Comparison of ENCODE assay signal across 19 cellular contexts in the genomic region with DNA sequence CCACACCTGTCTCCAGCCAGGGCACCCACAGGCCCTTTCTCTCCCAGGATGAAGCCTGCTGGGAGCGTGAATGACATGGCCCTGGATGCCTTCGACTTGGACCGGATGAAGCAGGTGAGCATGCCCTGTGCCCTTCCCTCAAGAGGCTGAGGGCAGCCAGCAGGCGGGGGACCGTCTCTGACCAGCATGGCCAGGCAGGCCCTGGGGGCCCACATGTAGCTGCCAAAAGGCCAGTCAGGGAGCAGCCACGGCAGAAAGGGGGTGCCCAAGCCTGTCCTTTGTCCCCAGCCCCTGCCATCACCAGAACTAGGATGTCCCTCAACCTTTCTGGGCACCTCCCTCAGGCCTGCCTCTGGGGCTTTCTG. TPM values are rescaled to one million over a fixed set of nuclear protein-coding genes. Genes with fewer than 3 reads are reported as not detected.
A peak's percentile ranks its signal among the peaks of the same experiment; 100 is the strongest.
DNase-seq lines count a peak whose midpoint lies in the region; ATAC-seq and TF ChIP-seq lines count a peak whose summit lies in the region.
"Had no signal": no experiment of that assay in that cellular context is flagged by ENCODE, and none has a peak within 500 bp of the region (broad histone marks: within the 10 kb centered on the region; RNA-seq: fewer than 3 reads in every experiment).

No MANE protein-coding gene starts in this region.

- peak overlapping the region; percentile 51 for H3K9ac ChIP-seq in mucosa of stomach (ENCODE audit: low read length)

- DNase-seq in activated naive CD4-positive, alpha-beta T cell (lab: John Stamatoyannopoulos, UW), result no peak
- DNase-seq in type B pancreatic cell (ENCODE audit: extremely low spot score, unreplicated experiment), result no peak
- no peak for DNase-seq in stimulated activated naive CD8-positive, alpha-beta T cell treated with anti-CD3 and anti-CD28 coated beads, Interleukin-15, amount 100 ng/mL, for 72 hours
- no peak for DNase-seq in effector CD4-positive, alpha-beta T cell
- DNase-seq: 8988T; activated CD4-positive, alpha-beta T cell treated with anti-CD3 and anti-CD28 coated beads, Interleukin-2, amount 50 U/mL, for 4 hours; activated T-cell treated with anti-CD3 and anti-CD28 coated beads, Interleukin-2, amount 50 U/mL, for 1 hour; C1 segment of cervical spinal cord; DMS 273 treated with DMSO at 0.1 percent for 48 hours; GF-D8; NCI-H69; SHP77 treated with DMSO at 0.1 percent for 48 hours; T-helper 1 cell had no signal

- H3K4me3 Mint-ChIP-seq in activated naive CD4-positive, alpha-beta T cell treated with anti-CD3 and anti-CD28 coated beads, Interleukin-2, amount 50 U/mL, for 24 hours, result no peak overlapping the region
- H3K4me3 Mint-ChIP-seq in type B pancreatic cell, result no peak overlapping the region
- H3K4me3 Mint-ChIP-seq in stimulated activated naive CD8-positive, alpha-beta T cell treated with anti-CD3 and anti-CD28 coated beads, Interleukin-15, amount 100 ng/mL, for 72 hours, result no peak overlapping the region

- no peak for TF ChIP-seq CTCF in type B pancreatic cell (conservative IDR thresholded peaks at IDR 0.05)

- no peaks in the 10 kb centered on the region for H3K27me3 ChIP-seq in mucosa of stomach (ENCODE audit: control insufficient read depth, insufficient read depth, low read length)
- H3K27me3 ChIP-seq: right atrium auricular region had no signal

- no peak for ATAC-seq in GM18873 (IDR thresholded peaks at IDR 0.05; ENCODE audit: low FRiP score, unreplicated experiment)
- no peak for ATAC-seq in stimulated activated naive CD8-positive, alpha-beta T cell treated with anti-CD3 and anti-CD28 coated beads, Interleukin-15, amount 100 ng/mL, for 72 hours

- H3K9me3 ChIP-seq in mucosa of stomach (ENCODE audit: control insufficient read depth, low read length), result no peaks in the 10 kb centered on the region
- H3K9me3 ChIP-seq: right atrium auricular region had no signal

- H3K27ac ChIP-seq in cingulate gyrus (ENCODE audit: low read depth, low read length), result peak overlapping the region; percentile 77

- H3K36me3 Mint-ChIP-seq in activated naive CD4-positive, alpha-beta T cell treated with anti-CD3 and anti-CD28 coated beads, Interleukin-2, amount 50 U/mL, for 24 hours, result peaks cover 5% of the 10 kb centered on the region
- peaks cover 4% of the 10 kb centered on the region for H3K36me3 Mint-ChIP-seq in type B pancreatic cell

- peak overlapping the region; percentile 12 for H3K27ac Mint-ChIP-seq in activated naive CD4-positive, alpha-beta T cell treated with anti-CD3 and anti-CD28 coated beads, Interleukin-2, amount 50 U/mL, for 24 hours
- peak overlapping the region; percentile 59 for H3K27ac Mint-ChIP-seq in type B pancreatic cell
- H3K27ac Mint-ChIP-seq in stimulated activated naive CD8-positive, alpha-beta T cell treated with anti-CD3 and anti-CD28 coated beads, Interleukin-15, amount 100 ng/mL, for 72 hours, result peak overlapping the region in 1 of 2 donors; percentile 78

- H3K36me3 ChIP-seq in mucosa of stomach (ENCODE audit: control insufficient read depth, insufficient read depth, low read length), result no peaks in the 10 kb centered on the region
- H3K36me3 ChIP-seq: right atrium auricular region had no signal

- no peak overlapping the region for H3K4me3 ChIP-seq in mucosa of stomach (ENCODE audit: low read length)
- H3K4me3 ChIP-seq: right atrium auricular region had no signal

- peaks cover 9% of the 10 kb centered on the region for H3K4me1 Mint-ChIP-seq in activated naive CD4-positive, alpha-beta T cell treated with anti-CD3 and anti-CD28 coated beads, Interleukin-2, amount 50 U/mL, for 24 hours
- peaks cover 15% of the 10 kb centered on the region for H3K4me1 Mint-ChIP-seq in type B pancreatic cell (ENCODE audit: unreplicated experiment)
- peaks cover 56% of the 10 kb centered on the region for H3K4me1 Mint-ChIP-seq in stimulated activated naive CD8-positive, alpha-beta T cell treated with anti-CD3 and anti-CD28 coated beads, Interleukin-15, amount 100 ng/mL, for 72 hours

- H3K27me3 Mint-ChIP-seq in activated naive CD4-positive, alpha-beta T cell treated with anti-CD3 and anti-CD28 coated beads, Interleukin-2, amount 50 U/mL, for 24 hours, result no peaks in the 10 kb centered on the region
- H3K27me3 Mint-ChIP-seq in type B pancreatic cell, result no peaks in the 10 kb centered on the region
- no peaks in the 10 kb centered on the region for H3K27me3 Mint-ChIP-seq in stimulated activated naive CD8-positive, alpha-beta T cell treated with anti-CD3 and anti-CD28 coated beads, Interleukin-15, amount 100 ng/mL, for 72 hours

- H3K4me1 ChIP-seq in mucosa of stomach (ENCODE audit: control insufficient read depth, insufficient read depth, low read length), result peaks cover 78% of the 10 kb centered on the region

- H3K9me3 Mint-ChIP-seq in activated naive CD4-positive, alpha-beta T cell treated with anti-CD3 and anti-CD28 coated beads, Interleukin-2, amount 50 U/mL, for 24 hours, result no peaks in the 10 kb centered on the region
- H3K9me3 Mint-ChIP-seq in type B pancreatic cell, result no peaks in the 10 kb centered on the region
- H3K9me3 Mint-ChIP-seq in stimulated activated naive CD8-positive, alpha-beta T cell treated with anti-CD3 and anti-CD28 coated beads, Interleukin-15, amount 100 ng/mL, for 72 hours, result no peaks in the 10 kb centered on the region

RNA-seq across cellular contexts. Expression of gene DEGS2, which starts 18.3 kb away (rescaled TPM):
- 5.2 and 7.6 TPM in 2 replicates for total RNA-seq in type B pancreatic cell (ENCODE audit: low replicate concordance)
- total RNA-seq: LHCN-M2, right atrium auricular region had no signal
